ENCODE assay signal across 11 cellular contexts in the genomic region with DNA sequence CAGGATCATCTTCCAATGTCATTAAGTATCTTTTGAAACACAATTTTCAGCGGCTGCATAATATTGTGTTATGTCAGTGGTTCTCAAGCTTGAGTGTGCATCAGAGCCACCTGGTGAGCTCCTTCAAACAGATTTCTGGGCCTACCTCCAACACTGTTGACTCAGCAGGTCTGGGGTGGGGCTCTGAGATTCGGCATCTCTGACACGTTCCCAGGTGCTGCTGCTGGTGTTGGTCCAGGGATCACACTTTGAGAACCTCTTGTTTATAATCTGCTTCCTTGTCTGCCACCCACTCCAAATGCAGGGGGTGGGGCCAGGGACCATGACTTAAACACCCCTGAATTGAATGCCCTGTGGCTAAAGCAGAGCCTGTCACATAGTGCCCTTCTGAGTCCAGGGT.
DNase-seq lines count a peak whose midpoint lies in the region; ATAC-seq and TF ChIP-seq lines count a peak whose summit lies in the region.
"Had no signal": no experiment of that assay in that cellular context is flagged by ENCODE, and none has a peak within 500 bp of the region (broad histone marks: within the 10 kb centered on the region; RNA-seq: fewer than 3 reads in every experiment).

No MANE protein-coding gene starts in this region.

- TF ChIP-seq CTCF in astrocyte of the spinal cord (IDR thresholded peaks at IDR 0.05; ENCODE audit: low read depth, low read length) (no peak), nephron (IDR thresholded peaks at IDR 0.05; ENCODE audit: unreplicated experiment in 3 of 3) (no peak)

- in situ Hi-C loops in astrocyte of the spinal cord (cut with HindIII; ENCODE audit: low sequenced_read_pairs) = no loop called here

- H3K4me1 Mint-ChIP-seq in nephron = no peaks in the 10 kb centered on the region

- H3K4me3 Mint-ChIP-seq in nephron = no peak overlapping the region
- H3K4me3 Mint-ChIP-seq: activated CD8-positive, alpha-beta memory T cell treated with anti-CD3 and anti-CD28 coated beads, Interleukin-2, amount 10 ng/mL, durations not matched to agents 7 days and 5 days; stimulated activated memory B cell treated with anti-CD40 and anti-IgM and Interleukin-4, amounts not matched to agents 10 μg/mL and 1 μg/mL and 100 μg/mL, for 72 hours had no signal

- H3K4me3 ChIP-seq in astrocyte of the spinal cord (ENCODE audit: low read depth, low read length) = no peak overlapping the region

- no peaks in the 10 kb centered on the region for H3K9me3 Mint-ChIP-seq in nephron
- H3K9me3 Mint-ChIP-seq: stimulated activated memory B cell treated with anti-CD40 and anti-IgM and Interleukin-4, amounts not matched to agents 10 μg/mL and 1 μg/mL and 100 μg/mL, for 72 hours had no signal

- peak; percentile 13 for DNase-seq in EL
- DNase-seq in NCI-H128 (lab: John Stamatoyannopoulos, UW; ENCODE audit: unreplicated experiment) = peak; percentile 26
- DNase-seq in astrocyte of the spinal cord (ENCODE audit: low read depth, low spot score) = peak; percentile 72
- DNase-seq in COLO668 (lab: John Stamatoyannopoulos, UW; ENCODE audit: unreplicated experiment) = no peak
- DNase-seq in activated gamma-delta T cell (lab: John Stamatoyannopoulos, UW) = no peak
- DNase-seq: activated CD8-positive, alpha-beta memory T cell treated with anti-CD3 and anti-CD28 coated beads, Interleukin-2, amount 10 ng/mL, durations not matched to agents 7 days and 5 days; GF-D8; NCI-H446 had no signal

- ATAC-seq in GM18511 (IDR thresholded peaks at IDR 0.05; ENCODE audit: unreplicated experiment) = no peak
- ATAC-seq: activated CD8-positive, alpha-beta memory T cell treated with anti-CD3 and anti-CD28 coated beads, Interleukin-2, amount 10 ng/mL, durations not matched to agents 7 days and 5 days; stimulated activated memory B cell treated with anti-CD40 and anti-IgM and Interleukin-4, amounts not matched to agents 10 μg/mL and 1 μg/mL and 100 μg/mL, for 72 hours had no signal

- peak overlapping the region in 2 of 3 experiments; percentile 32 to 35 for H3K27ac Mint-ChIP-seq in nephron
- H3K27ac Mint-ChIP-seq: activated CD8-positive, alpha-beta memory T cell treated with anti-CD3 and anti-CD28 coated beads, Interleukin-2, amount 10 ng/mL, durations not matched to agents 7 days and 5 days; stimulated activated memory B cell treated with anti-CD40 and anti-IgM and Interleukin-4, amounts not matched to agents 10 μg/mL and 1 μg/mL and 100 μg/mL, for 72 hours had no signal

- H3K36me3 Mint-ChIP-seq in nephron (ENCODE audit: low read depth) = no peaks in the 10 kb centered on the region
- H3K36me3 Mint-ChIP-seq: activated CD8-positive, alpha-beta memory T cell treated with anti-CD3 and anti-CD28 coated beads, Interleukin-2, amount 10 ng/mL, durations not matched to agents 7 days and 5 days; stimulated activated memory B cell treated with anti-CD40 and anti-IgM and Interleukin-4, amounts not matched to agents 10 μg/mL and 1 μg/mL and 100 μg/mL, for 72 hours had no signal

- peaks cover 4% of the 10 kb centered on the region for H3K27me3 Mint-ChIP-seq in nephron (ENCODE audit: low read depth)
- H3K27me3 Mint-ChIP-seq: stimulated activated memory B cell treated with anti-CD40 and anti-IgM and Interleukin-4, amounts not matched to agents 10 μg/mL and 1 μg/mL and 100 μg/mL, for 72 hours had no signal

Comparison
In these comparisons a context has a peak if more than half of its experiments do, and no peak if none do; other contexts are left out.
1. DNase-seq: peak in EL (single experiment), NCI-H128 (single experiment) and astrocyte of the spinal cord (single experiment); none in COLO668 (single experiment) and activated gamma-delta T cell (single experiment).